ENCODE assay signal across 17 cellular contexts in genomic region chr15:25770618-25771369, GRCh38.
DNase-seq lines count a peak whose midpoint lies in the region; ATAC-seq, FAIRE-seq and TF ChIP-seq lines count a peak whose summit lies in the region.
"Had no signal": no experiment of that assay in that cellular context is flagged by ENCODE, and none has a peak within 500 bp of the region (broad histone marks: within the 10 kb centered on the region; RNA-seq: fewer than 3 reads in every experiment).

No MANE protein-coding gene starts in this region.

- H3K4me1 ChIP-seq in GM23248 (ENCODE audit: insufficient read depth) (peaks cover 16% of the 10 kb centered on the region), GM23338 (ENCODE audit: insufficient read depth) (0 out of 2 replicates have a peak, but pooled peaks cover 8% of the 10 kb centered on the region), neuronal stem cell (ENCODE audit: control insufficient read depth in 2 of 2, insufficient read depth in 1 of 2, low read depth in 1 of 2, low read length in 2 of 2) (peaks cover 12 to 15% of the 10 kb centered on the region in 2 donors)

- no peak overlapping the region for H3K18ac ChIP-seq in neuronal stem cell (ENCODE audit: low read length)

- H3K4me3 Mint-ChIP-seq in GM23338: no peak overlapping the region
- H3K4me3 Mint-ChIP-seq: CD4-positive, CD25-positive, alpha-beta regulatory T cell had no signal

- in situ Hi-C loops in GM23248 (cut with MboI): no loop called here

- no peak overlapping the region for H2AFZ ChIP-seq in GM23248
- H2AFZ ChIP-seq in GM23338: peak overlapping the region; percentile 38; the same call in 1 of the 2 replicates
- H2AFZ ChIP-seq in neuronal stem cell (ENCODE audit: low read length): peak overlapping the region; percentile 60

- no peak for TF ChIP-seq CTCF in GM23338 (conservative IDR thresholded peaks at IDR 0.05; ENCODE audit: low read depth in 2 of 2)

- no peaks in the 10 kb centered on the region for H3K9me3 ChIP-seq in GM23248 (ENCODE audit: low read depth)
- no peaks in the 10 kb centered on the region for H3K9me3 ChIP-seq in neuronal stem cell (replicated peaks in 1 of 2; ENCODE audit: control insufficient read depth in 2 of 2, insufficient read depth in 1 of 2, low read depth in 1 of 2, low read length in 2 of 2)

- no peaks in the 10 kb centered on the region for H3K79me1 ChIP-seq in neuronal stem cell (ENCODE audit: low read depth, low read length)

- H3K36me3 Mint-ChIP-seq in GM23338 (ENCODE audit: low read depth): 0 out of 3 replicates have a peak, but pooled peaks cover under 1% of the 10 kb centered on the region

- no peaks in the 10 kb centered on the region for H4K20me1 ChIP-seq in GM23248 (ENCODE audit: insufficient read depth)
- no peaks in the 10 kb centered on the region for H4K20me1 ChIP-seq in GM23338 (replicated peaks; ENCODE audit: insufficient read depth)

- H3K9ac ChIP-seq in GM23248 (no peak overlapping the region), neuronal stem cell (ENCODE audit: low read depth, low read length, poor library complexity) (no peak overlapping the region)

- H3F3A ChIP-seq in GM23248 (ENCODE audit: insufficient read depth): peaks cover 31% of the 10 kb centered on the region
- H3F3A ChIP-seq in GM23338 (replicated peaks; ENCODE audit: low read depth): no peaks in the 10 kb centered on the region

- no peak overlapping the region for H3K4ac ChIP-seq in neuronal stem cell (ENCODE audit: low read length)

- no peak overlapping the region for H3K14ac ChIP-seq in neuronal stem cell (ENCODE audit: low read length)

- no peak for FAIRE-seq in H54 (lab: Jason Lieb, UNC)
- FAIRE-seq: RCC 7860 had no signal

- peak; percentile 22 for DNase-seq in GM23248
- DNase-seq in GM23338 (ENCODE audit: low spot score): no peak
- DNase-seq in ecto neural progenitor cell (ENCODE audit: low spot score): peak; percentile 34
- DNase-seq in neuronal stem cell (ENCODE audit: low spot score): no peak
- DNase-seq in H54 (ENCODE audit: insufficient read length, low spot score): no peak
- DNase-seq: CD4-positive, CD25-positive, alpha-beta regulatory T cell; KG1; MV-4-11; NCI-H1105 treated with DMSO at 0.1 percent for 48 hours; NCI-H2029 treated with DMSO at 0.1 percent for 48 hours; NCI-H524 treated with DMSO at 0.1 percent for 48 hours; OCI-M1 had no signal

- no peak overlapping the region for H4K91ac ChIP-seq in neuronal stem cell (ENCODE audit: low read depth, low read length, poor library complexity)

- H3K4me2 ChIP-seq in GM23248 (ENCODE audit: unreplicated experiment) (no peak overlapping the region), GM23338 (no peak overlapping the region), neuronal stem cell (ENCODE audit: insufficient read depth, low read length, poor library complexity, severe bottlenecking) (no peak overlapping the region)

- no peaks in the 10 kb centered on the region for H3K9me3 Mint-ChIP-seq in GM23338
- H3K9me3 Mint-ChIP-seq: CD4-positive, CD25-positive, alpha-beta regulatory T cell had no signal

- 91% methylated on average over 14 of the region's 14 CpGs for WGBS in GM23248 (ENCODE audit: low coverage in 1 of 2, low lambda C conversion rate in 2 of 2, missing lambda C conversion rate in 2 of 2), 2 experiments
- WGBS in neuronal stem cell (ENCODE audit: extremely low coverage in 2 of 2, insufficient read length in 2 of 2, insufficient replicate concordance in 1 of 2), 2 donors: no CpG with 5 or more reads among the region's 14 CpGs

- H3K4me3 ChIP-seq in GM23248: no peak overlapping the region
- no peak overlapping the region for H3K4me3 ChIP-seq in GM23338
- no peak overlapping the region for H3K4me3 ChIP-seq in neuronal stem cell (ENCODE audit: low read length in 2 of 2)

- H4K8ac ChIP-seq in neuronal stem cell (ENCODE audit: low read depth, low read length): no peak overlapping the region

- H3K27ac ChIP-seq in GM23248 (no peak overlapping the region), GM23338 (ENCODE audit: low read depth) (no peak overlapping the region), neuronal stem cell (replicated peaks; ENCODE audit: low read length) (no peak overlapping the region)

- H3K27me3 Mint-ChIP-seq in GM23338 (ENCODE audit: insufficient read depth, low read depth, poor library complexity): peaks cover 1% of the 10 kb centered on the region
- H3K27me3 Mint-ChIP-seq: CD4-positive, CD25-positive, alpha-beta regulatory T cell had no signal

- H3K36me3 ChIP-seq in GM23248 (ENCODE audit: low read depth): peaks cover 7% of the 10 kb centered on the region; the same call in 1 of the 2 replicates
- H3K36me3 ChIP-seq in GM23338 (ENCODE audit: insufficient read depth): no peaks in the 10 kb centered on the region
- no peaks in the 10 kb centered on the region for H3K36me3 ChIP-seq in neuronal stem cell (replicated peaks in 1 of 2; ENCODE audit: control insufficient read depth in 2 of 2, insufficient read depth in 2 of 2, low read length in 2 of 2)

- no peak overlapping the region for H2BK12ac ChIP-seq in neuronal stem cell (ENCODE audit: low read length)

- no peak overlapping the region for H3K23ac ChIP-seq in neuronal stem cell (ENCODE audit: low read depth, low read length, poor library complexity)

- ATAC-seq in GM23338: no peak
- no peak for ATAC-seq in GM18861 (IDR thresholded peaks at IDR 0.05; ENCODE audit: unreplicated experiment)
- no peak for ATAC-seq in GM19395 (IDR thresholded peaks at IDR 0.05; ENCODE audit: unreplicated experiment)
- ATAC-seq in GM18519 (IDR thresholded peaks at IDR 0.05; ENCODE audit: low FRiP score, unreplicated experiment): no peak
- ATAC-seq: HCT116 had no signal

- H3K4me1 Mint-ChIP-seq in GM23338: peaks cover 19% of the 10 kb centered on the region

- no peak overlapping the region for H2BK15ac ChIP-seq in neuronal stem cell (ENCODE audit: low read length)

- H3K27me3 ChIP-seq in GM23248 (replicated peaks; ENCODE audit: insufficient read depth) (no peaks in the 10 kb centered on the region), GM23338 (ENCODE audit: insufficient read depth) (no peaks in the 10 kb centered on the region), neuronal stem cell (ENCODE audit: control insufficient read depth in 3 of 3, insufficient read depth in 3 of 3, low read depth in 1 of 3, low read length in 3 of 3) (no peaks in the 10 kb centered on the region)

- no peak overlapping the region for H2BK120ac ChIP-seq in neuronal stem cell (ENCODE audit: low read depth, low read length)

- H3K27ac Mint-ChIP-seq in GM23338: no peak overlapping the region

- H3K79me2 ChIP-seq in GM23248 (ENCODE audit: insufficient read depth): peaks cover 87% of the 10 kb centered on the region
- H3K79me2 ChIP-seq in GM23338 (replicated peaks; ENCODE audit: insufficient read depth): no peaks in the 10 kb centered on the region

- H3K9me2 ChIP-seq in GM23248 (ENCODE audit: insufficient read depth) (no peaks in the 10 kb centered on the region), GM23338 (ENCODE audit: insufficient read depth) (no peaks in the 10 kb centered on the region)

- H2AK5ac ChIP-seq in neuronal stem cell (ENCODE audit: low read depth, low read length): no peak overlapping the region

- no peak for TF ChIP-seq POLR2A in H54 (IDR thresholded peaks at IDR 0.05; ENCODE audit: low read depth, low read length)

- H2BK5ac ChIP-seq in neuronal stem cell (ENCODE audit: low read length): peak overlapping the region; percentile 16

TF ChIP-seq in GM23338, 12 proteins besides CTCF, POLR2A, EP300 and RAD21:
- TF ChIP-seq CREB1 (CRISPR knock-in tag; IDR thresholded peaks at IDR 0.05; ENCODE audit: low read depth): no peak
- no peak for TF ChIP-seq ZNF114 (CRISPR knock-in tag; IDR thresholded peaks at IDR 0.05)
- no peak for TF ChIP-seq NANOG (IDR thresholded peaks at IDR 0.05; ENCODE audit: borderline replicate concordance)
- no peak for TF ChIP-seq REST (IDR thresholded peaks at IDR 0.05; ENCODE audit: unreplicated experiment)

Comparison
In these comparisons a context has a peak if more than half of its experiments do, and no peak if none do; other contexts are left out.
1. DNase-seq: peak in GM23248 (single experiment) and ecto neural progenitor cell (single experiment); none in GM23338 (single experiment), neuronal stem cell (single experiment) and H54 (single experiment).